In the genomic region with DNA sequence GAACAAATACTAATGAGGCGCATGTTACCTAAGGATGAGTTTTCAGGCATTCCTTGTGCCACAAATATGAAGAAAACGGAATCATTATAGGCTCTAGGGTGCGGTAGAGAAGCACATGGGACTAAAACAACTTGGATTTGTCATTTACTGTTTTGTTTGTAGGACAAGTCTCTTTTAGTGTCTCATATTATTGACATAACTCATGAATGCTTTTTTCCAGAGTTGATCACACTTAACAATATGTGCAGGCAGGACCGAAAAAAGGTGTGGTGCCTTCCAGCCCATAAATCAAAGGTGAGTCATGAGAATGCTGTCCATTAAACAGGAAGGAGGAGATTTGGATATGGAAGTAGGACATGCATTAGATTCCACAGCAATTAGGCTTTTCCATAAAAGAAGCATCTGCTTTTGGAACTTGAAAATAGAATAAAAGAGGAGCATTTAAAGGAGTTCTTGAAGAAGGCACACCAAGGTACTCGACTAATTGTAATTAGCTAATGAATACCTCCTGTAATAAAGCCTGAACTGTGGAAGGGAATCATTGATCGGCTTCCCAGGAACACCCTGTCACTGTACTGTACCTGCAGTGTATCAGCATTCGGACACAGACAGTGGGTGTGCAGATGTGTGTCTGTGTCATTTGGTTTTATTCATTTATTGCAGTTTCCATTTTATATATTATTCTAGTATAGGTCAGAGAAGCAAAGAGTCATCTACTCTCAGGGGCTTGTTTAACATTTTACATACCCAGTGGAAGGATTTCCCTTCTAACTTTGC, we compare ENCODE assay signal across 12 cellular contexts.
DNase-seq lines count a peak whose midpoint lies in the region; ATAC-seq, FAIRE-seq and TF ChIP-seq lines count a peak whose summit lies in the region.
"Had no signal": no experiment of that assay in that cellular context is flagged by ENCODE, and none has a peak within 500 bp of the region (broad histone marks: within the 10 kb centered on the region; RNA-seq: fewer than 3 reads in every experiment).

No MANE protein-coding gene starts in this region.

- H3K4me3 ChIP-seq in BJ (ENCODE audit: low read depth, low read length) (no peak overlapping the region), adrenal gland (no peak overlapping the region)

- H3K27ac ChIP-seq in adrenal gland: no peak overlapping the region

- intact Hi-C loops in adrenal gland (cut with DNase I): no loop called here

- no peak for FAIRE-seq in HTR-8/SVneo (lab: Jason Lieb, UNC)
- FAIRE-seq: kidney had no signal

- DNase-seq in BJ (ENCODE audit: low read depth): peak; percentile 95
- DNase-seq in HTR-8/SVneo (ENCODE audit: insufficient read length, low spot score): peak; percentile 33
- peak; percentile 68 for DNase-seq in amniotic epithelial cell (ENCODE audit: low read depth)
- DNase-seq in lung microvascular endothelial cell (ENCODE audit: low read depth in 2 of 2): peak; percentile 58 to 88
- no peak for DNase-seq in adrenal gland
- no peak for DNase-seq in stimulated activated naive CD4-positive, alpha-beta T cell treated with Interleukin-2 at 50 U/mL for 16 hours (lab: John Stamatoyannopoulos, UW)
- DNase-seq: activated naive CD8-positive, alpha-beta T cell treated with anti-CD3 and anti-CD28 coated beads, Interleukin-2, amount 10 ng/mL, durations not matched to agents 7 days and 5 days; kidney; NCI-H510A had no signal

- H3K9me3 ChIP-seq in adrenal gland (replicated peaks in 1 of 3): peaks cover 9 to 24% (median 21%) of the 10 kb centered on the region in 3 donors

- H3K27me3 ChIP-seq in BJ (ENCODE audit: control insufficient read depth, insufficient read depth, low read length) (no peaks in the 10 kb centered on the region), adrenal gland (no peaks in the 10 kb centered on the region)

- POLR2A ChIA-PET in BJ (lab: Charles Lee): no interaction called here

- H3K36me3 ChIP-seq in BJ (ENCODE audit: control insufficient read depth, insufficient read depth, low read length): peaks cover 8% of the 10 kb centered on the region
- no peaks in the 10 kb centered on the region for H3K36me3 ChIP-seq in adrenal gland (replicated peaks in 1 of 2)

- ATAC-seq in GM18870 (IDR thresholded peaks at IDR 0.05; ENCODE audit: unreplicated experiment): no peak
- ATAC-seq in HG02759 (IDR thresholded peaks at IDR 0.05; ENCODE audit: unreplicated experiment): no peak
- ATAC-seq: Right ventricle myocardium inferior had no signal

- TF ChIP-seq POLR2A in adrenal gland (IDR thresholded peaks at IDR 0.05): no peak

- TF ChIP-seq CTCF in BJ (IDR thresholded peaks at IDR 0.05; ENCODE audit: insufficient read depth, low read depth, low read length) (no peak), adrenal gland (IDR thresholded peaks at IDR 0.05) (no peak)

- 89 to 93% (median 91%) methylated on average over 7 of the region's 7 CpGs for WGBS in adrenal gland, 4 donors

- no peaks in the 10 kb centered on the region for H3K4me1 ChIP-seq in adrenal gland (replicated peaks in 1 of 2)

- CTCF ChIA-PET in BJ (lab: Yijun Ruan, JAX): no interaction called here

Comparison
In these comparisons a context has a peak if more than half of its experiments do, and no peak if none do; other contexts are left out.
1. DNase-seq: peak in BJ (single experiment), HTR-8/SVneo (single experiment), amniotic epithelial cell (single experiment) and lung microvascular endothelial cell (2 of 2); none in adrenal gland (0 of 7) and stimulated activated naive CD4-positive, alpha-beta T cell treated with Interleukin-2 at 50 U/mL for 16 hours (single experiment).